ENCODE assay signal across 24 cellular contexts in genomic region chr3:144104679-144105078, GRCh38.
"Had no signal": no experiment of that assay in that cellular context is flagged by ENCODE, and none has a peak within 500 bp of the region (broad histone marks: within the 10 kb centered on the region; RNA-seq: fewer than 3 reads in every experiment).

No MANE protein-coding gene starts in this region.

- H3K36me3 Mint-ChIP-seq: activated CD4-positive, alpha-beta memory T cell treated with anti-CD3 and anti-CD28 coated beads for 36 hours; activated naive CD8-positive, alpha-beta T cell; T-cell had no signal

- H3K36me3 ChIP-seq: brain microvascular endothelial cell, cardiac muscle cell had no signal

- H3K9me3 Mint-ChIP-seq: activated CD4-positive, alpha-beta memory T cell treated with anti-CD3 and anti-CD28 coated beads for 36 hours; activated CD4-positive, alpha-beta T cell treated with anti-CD3 and anti-CD28 coated beads, Interleukin-2, amount 10 ng/mL, durations not matched to agents 7 days and 5 days; activated naive CD4-positive, alpha-beta T cell treated with anti-CD3 and anti-CD28 coated beads for 36 hours; activated T-helper 17 cell treated with anti-CD3 and anti-CD28 coated beads, Interleukin-2, amount 50 U/mL, for 72 hours; T-cell had no signal

- H3K27me3 ChIP-seq: brain microvascular endothelial cell, cardiac muscle cell had no signal

- H3K4me3 Mint-ChIP-seq: activated CD4-positive, alpha-beta memory T cell treated with anti-CD3 and anti-CD28 coated beads for 36 hours; activated CD4-positive, alpha-beta T cell treated with anti-CD3 and anti-CD28 coated beads, Interleukin-2, amount 10 ng/mL, durations not matched to agents 7 days and 5 days; activated naive CD4-positive, alpha-beta T cell treated with anti-CD3 and anti-CD28 coated beads for 36 hours; activated naive CD8-positive, alpha-beta T cell; activated T-helper 17 cell treated with anti-CD3 and anti-CD28 coated beads, Interleukin-2, amount 50 U/mL, for 72 hours; T-cell had no signal

- H3K27me3 Mint-ChIP-seq: activated CD4-positive, alpha-beta T cell treated with anti-CD3 and anti-CD28 coated beads, Interleukin-2, amount 10 ng/mL, durations not matched to agents 7 days and 5 days had no signal

- H3K4me3 ChIP-seq: cardiac muscle cell, SK-N-MC had no signal

- ATAC-seq: activated T-helper 17 cell treated with anti-CD3 and anti-CD28 coated beads, Interleukin-2, amount 50 U/mL, for 72 hours; Panc1; Right ventricle myocardium inferior; T-cell had no signal

- H3K4me1 Mint-ChIP-seq: activated CD4-positive, alpha-beta T cell treated with anti-CD3 and anti-CD28 coated beads, Interleukin-2, amount 10 ng/mL, durations not matched to agents 7 days and 5 days; activated T-helper 17 cell treated with anti-CD3 and anti-CD28 coated beads, Interleukin-2, amount 50 U/mL, for 72 hours had no signal

- H3K27ac ChIP-seq: brain microvascular endothelial cell, cardiac muscle cell, SK-N-MC had no signal

- H3K27ac Mint-ChIP-seq: activated CD4-positive, alpha-beta memory T cell treated with anti-CD3 and anti-CD28 coated beads for 36 hours; activated CD4-positive, alpha-beta T cell treated with anti-CD3 and anti-CD28 coated beads, Interleukin-2, amount 10 ng/mL, durations not matched to agents 7 days and 5 days; activated naive CD4-positive, alpha-beta T cell treated with anti-CD3 and anti-CD28 coated beads for 36 hours; activated naive CD8-positive, alpha-beta T cell; activated T-helper 17 cell treated with anti-CD3 and anti-CD28 coated beads, Interleukin-2, amount 50 U/mL, for 72 hours; T-cell had no signal

- DNase-seq: activated CD4-positive, alpha-beta memory T cell treated with anti-CD3 and anti-CD28 coated beads for 36 hours; activated CD4-positive, alpha-beta T cell treated with anti-CD3 and anti-CD28 coated beads, Interleukin-2, amount 10 ng/mL, durations not matched to agents 7 days and 5 days; activated CD4-positive, CD25-positive, alpha-beta regulatory T cell; activated CD8-positive, alpha-beta memory T cell treated with anti-CD3 and anti-CD28 coated beads for 24 hours; activated gamma-delta T cell; activated naive CD4-positive, alpha-beta T cell treated with anti-CD3 and anti-CD28 coated beads for 36 hours; activated T-cell treated with anti-CD3 and anti-CD28 coated beads for 4 hours; activated T-cell treated with anti-CD3 and anti-CD28 coated beads, Interleukin-2, amount 50 U/mL, for 48 hours; brain microvascular endothelial cell; NCI-H1048; NCI-H187 treated with DMSO at 0.1 percent for 48 hours; NCI-H2081 treated with DMSO at 0.1 percent for 48 hours; NK-92 treated with Interleukin-12 subunit alpha and Interleukin-12 subunit beta, amount 100 ng/mL, for 24 hours; OCI-M1; RPMI8226; T-cell; T-helper 2 cell; T1000 had no signal
